8 cellular contexts compared by ENCODE assay signal in the genomic region with DNA sequence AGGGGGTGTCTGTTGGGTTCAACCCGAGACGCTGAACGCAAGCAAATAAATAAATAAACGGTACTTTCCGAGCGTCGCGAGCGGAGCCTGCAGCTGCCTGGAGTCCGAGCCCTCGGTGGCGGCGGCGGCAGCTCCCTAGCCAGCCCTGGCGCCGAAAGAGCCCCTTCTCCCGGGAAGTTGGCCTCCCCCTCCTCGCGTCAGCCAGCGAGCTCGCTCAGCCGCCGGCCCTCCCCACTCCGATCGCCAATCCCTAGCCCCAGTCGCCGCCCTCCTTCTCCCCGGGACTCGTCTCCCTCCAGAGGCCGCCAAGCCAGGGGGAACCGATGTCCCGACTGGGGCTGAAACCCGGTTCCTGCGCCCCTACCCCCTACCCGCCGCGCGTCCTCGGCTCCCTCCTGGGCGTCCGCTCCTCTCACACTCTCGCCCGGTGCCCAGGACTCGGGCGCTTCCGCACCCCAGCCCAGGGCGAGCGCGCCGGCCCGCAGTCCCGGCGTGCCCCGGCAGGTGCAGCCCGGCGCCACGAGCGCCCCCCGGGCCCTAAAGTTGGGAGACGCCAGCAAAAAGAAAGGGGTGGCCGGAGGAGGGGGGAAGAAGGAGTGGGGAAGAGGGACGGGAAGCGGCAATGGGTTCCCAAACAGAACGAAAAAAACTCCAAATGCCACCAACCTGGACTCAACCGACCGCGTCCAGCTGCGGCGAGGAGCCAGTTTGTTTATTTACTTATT. TPM values are rescaled to one million over a fixed set of nuclear protein-coding genes. Genes with fewer than 3 reads are reported as not detected.
A peak's percentile ranks its signal among the peaks of the same experiment; 100 is the strongest.
DNase-seq lines count a peak whose midpoint lies in the region; ATAC-seq lines count a peak whose summit lies in the region.

A gene with protein sequence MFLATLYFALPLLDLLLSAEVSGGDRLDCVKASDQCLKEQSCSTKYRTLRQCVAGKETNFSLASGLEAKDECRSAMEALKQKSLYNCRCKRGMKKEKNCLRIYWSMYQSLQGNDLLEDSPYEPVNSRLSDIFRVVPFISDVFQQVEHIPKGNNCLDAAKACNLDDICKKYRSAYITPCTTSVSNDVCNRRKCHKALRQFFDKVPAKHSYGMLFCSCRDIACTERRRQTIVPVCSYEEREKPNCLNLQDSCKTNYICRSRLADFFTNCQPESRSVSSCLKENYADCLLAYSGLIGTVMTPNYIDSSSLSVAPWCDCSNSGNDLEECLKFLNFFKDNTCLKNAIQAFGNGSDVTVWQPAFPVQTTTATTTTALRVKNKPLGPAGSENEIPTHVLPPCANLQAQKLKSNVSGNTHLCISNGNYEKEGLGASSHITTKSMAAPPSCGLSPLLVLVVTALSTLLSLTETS (minus strand): TSS at position 710 of the 725 bp plus-strand sequence. CDS start 1,177 bp downstream, outside the sequence.

- H3K9me3 ChIP-seq in iPS-15b (ENCODE audit: control insufficient read depth, insufficient read depth, low read length) (no peaks in the 10 kb centered on the region), skeletal muscle satellite cell (replicated peaks; ENCODE audit: low read length) (no peaks in the 10 kb centered on the region)

- no peaks in the 10 kb centered on the region for H3K4me1 Mint-ChIP-seq in activated T-helper 17 cell treated with anti-CD3 and anti-CD28 coated beads, Interleukin-2, amount 50 U/mL, for 72 hours

- peak within 1 kb of the TSS; percentile 63 for H3K4me3 ChIP-seq in iPS-15b (ENCODE audit: low read depth, low read length)
- H3K4me3 ChIP-seq in skeletal muscle satellite cell (ENCODE audit: low read length) = peak within 1 kb of the TSS; percentile 78

- intact Hi-C loops in Right ventricle myocardium inferior (cut with DNase I) (no loop called here), cardiac septum (cut with DNase I) (no loop called here)

- peak; percentile 28 for ATAC-seq in Right ventricle myocardium inferior
- ATAC-seq in activated T-helper 17 cell treated with anti-CD3 and anti-CD28 coated beads, Interleukin-2, amount 50 U/mL, for 72 hours (replicated peaks) = no peak

- peak within 1 kb of the TSS; percentile 91 for H3K4me2 ChIP-seq in skeletal muscle satellite cell (ENCODE audit: low read length)

- H3K27me3 Mint-ChIP-seq in activated T-helper 17 cell treated with anti-CD3 and anti-CD28 coated beads, Interleukin-2, amount 50 U/mL, for 72 hours = peaks cover 57% of the 10 kb centered on the region

- H3K4me1 ChIP-seq in iPS-15b (ENCODE audit: control insufficient read depth, insufficient read depth, low read length) (peaks cover 4% of the 10 kb centered on the region), skeletal muscle satellite cell (ENCODE audit: control insufficient read depth, insufficient read depth, low read length) (peaks cover 14% of the 10 kb centered on the region)

- H3K9me3 Mint-ChIP-seq in activated T-helper 17 cell treated with anti-CD3 and anti-CD28 coated beads, Interleukin-2, amount 50 U/mL, for 72 hours = peaks cover 3% of the 10 kb centered on the region

- H3K36me3 Mint-ChIP-seq in activated T-helper 17 cell treated with anti-CD3 and anti-CD28 coated beads, Interleukin-2, amount 50 U/mL, for 72 hours (ENCODE audit: low read depth) = no peaks in the 10 kb centered on the region

- H3K27ac Mint-ChIP-seq in activated T-helper 17 cell treated with anti-CD3 and anti-CD28 coated beads, Interleukin-2, amount 50 U/mL, for 72 hours = no peak within 1 kb of the TSS

- DNase-seq in Right ventricle myocardium inferior (ENCODE audit: missing footprints) = no peak
- no peak for DNase-seq in cardiac septum (ENCODE audit: low spot score)
- DNase-seq in midbrain (lab: John Stamatoyannopoulos, UW) = no peak
- DNase-seq in NCI-H146 (lab: John Stamatoyannopoulos, UW) = no peak
- DNase-seq in activated gamma-delta T cell (lab: John Stamatoyannopoulos, UW) = no peak

- H3K4me3 Mint-ChIP-seq in activated T-helper 17 cell treated with anti-CD3 and anti-CD28 coated beads, Interleukin-2, amount 50 U/mL, for 72 hours = peak within 1 kb of the TSS; percentile 46

- no peaks in the 10 kb centered on the region for H3K36me3 ChIP-seq in iPS-15b (ENCODE audit: control insufficient read depth, insufficient read depth, low read length)
- H3K36me3 ChIP-seq in skeletal muscle satellite cell (ENCODE audit: insufficient read depth, low read length) = no peaks in the 10 kb centered on the region

- H3K27me3 ChIP-seq in iPS-15b (ENCODE audit: control insufficient read depth, insufficient read depth, low read length) = peaks cover 87% of the 10 kb centered on the region
- H3K27me3 ChIP-seq in skeletal muscle satellite cell (ENCODE audit: control insufficient read depth, insufficient read depth, low read length) = no peaks in the 10 kb centered on the region

- peak within 1 kb of the TSS; percentile 3 for H3K9ac ChIP-seq in iPS-15b (ENCODE audit: low read depth, low read length)
- peak within 1 kb of the TSS; percentile 69 for H3K9ac ChIP-seq in skeletal muscle satellite cell (ENCODE audit: low read depth, low read length)

RNA-seq across cellular contexts. Expression of the gene that starts here (rescaled TPM):
- 7.3 TPM for total RNA-seq in Right ventricle myocardium inferior
- 0.59 TPM for total RNA-seq in cardiac septum
- not detected for total RNA-seq in activated T-helper 17 cell treated with anti-CD3 and anti-CD28 coated beads, Interleukin-2, amount 50 U/mL, for 72 hours
- total RNA-seq in skeletal muscle satellite cell (2012; rRNA removed) = 0.25 and 5.2 TPM in 2 replicates
